Comparison of ENCODE assay signal across 7 cellular contexts in genomic region chr1:83440586-83440985, GRCh38.
DNase-seq lines count a peak whose midpoint lies in the region; FAIRE-seq and TF ChIP-seq lines count a peak whose summit lies in the region.
"Not testable (repeated sequence)": the region's sequence is repeated elsewhere in the genome, so short reads cannot be mapped to it uniquely, and the experiment has no call there.

No MANE protein-coding gene starts in this region.

- not testable (repeated sequence) for DNase-seq in D721Med (ENCODE audit: insufficient read length, low spot score); RCC 7860 (ENCODE audit: low spot score)
- peak; percentile 78 for DNase-seq in HFF-Myc (ENCODE audit: extremely low read depth, low read depth)
- peak; percentile 53 for DNase-seq in choroid plexus epithelial cell (ENCODE audit: low read depth)
- peak; percentile 7 for DNase-seq in fibroblast of mammary gland (ENCODE audit: low read depth)
- DNase-seq in iris pigment epithelial cell (ENCODE audit: low read depth), result peak; percentile 63
- peak; percentile 9 for DNase-seq in renal cortical epithelial cell (ENCODE audit: low read depth)

- FAIRE-seq in D721Med (lab: Jason Lieb, UNC) (peak; percentile 77), RCC 7860 (lab: Jason Lieb, UNC) (peak; percentile 2)

- TF ChIP-seq CTCF in D721Med (IDR thresholded peaks at IDR 0.05; ENCODE audit: insufficient read depth, missing control alignments); HFF-Myc (IDR thresholded peaks at IDR 0.05; ENCODE audit: low read depth, low read length, missing control alignments); choroid plexus epithelial cell (conservative IDR thresholded peaks at IDR 0.05; ENCODE audit: low read depth, low read length); fibroblast of mammary gland (conservative IDR thresholded peaks at IDR 0.05; ENCODE audit: control insufficient read depth, insufficient read depth, low read depth, low read length): not testable (repeated sequence)

- not testable (repeated sequence) for H3K4me3 ChIP-seq in HFF-Myc (replicated peaks; ENCODE audit: low read depth, low read length); choroid plexus epithelial cell (ENCODE audit: low read depth, low read length); fibroblast of mammary gland (ENCODE audit: control insufficient read depth, low read depth, low read length)
